8 cellular contexts compared by ENCODE assay signal in genomic region chr15:99755692-99756409, GRCh38. TPM values are rescaled to one million over a fixed set of nuclear protein-coding genes. Genes with fewer than 3 reads are reported as not detected.
A peak's percentile ranks its signal among the peaks of the same experiment; 100 is the strongest.
DNase-seq lines count a peak whose midpoint lies in the region; ATAC-seq lines count a peak whose summit lies in the region.

No MANE protein-coding gene starts in this region.

- no peak overlapping the region for H2BK12ac ChIP-seq in neuronal stem cell (ENCODE audit: low read length)

- H2BK5ac ChIP-seq in neuronal stem cell (ENCODE audit: low read length) = no peak overlapping the region

- H3K4me1 Mint-ChIP-seq in activated CD4-positive, alpha-beta memory T cell treated with anti-CD3 and anti-CD28 coated beads, Interleukin-2, amount 10 ng/mL, durations not matched to agents 7 days and 5 days = no peaks in the 10 kb centered on the region

- ATAC-seq in GM21367 (IDR thresholded peaks at IDR 0.05; ENCODE audit: unreplicated experiment) = peak; percentile 89
- peak; percentile 84 for ATAC-seq in HG03521 (IDR thresholded peaks at IDR 0.05; ENCODE audit: unreplicated experiment)

- no peaks in the 10 kb centered on the region for H3K36me3 ChIP-seq in neuronal stem cell (replicated peaks in 1 of 2; ENCODE audit: control insufficient read depth in 2 of 2, insufficient read depth in 2 of 2, low read length in 2 of 2)

- CTCF ChIA-PET in activated CD4-positive, alpha-beta memory T cell treated with anti-CD3 and anti-CD28 coated beads, Interleukin-2, amount 10 ng/mL, durations not matched to agents 7 days and 5 days (lab: Charles Lee) = interaction anchor here (0.7 to 5.7 kb wide), 23 partner anchors 8 to 652 kb away, joined by 3 to 84 read pairs (median 4); partner anchors contain the start of genes LRRC28, LYSMD4 and SYNM

- H3K4me3 Mint-ChIP-seq in activated CD4-positive, alpha-beta memory T cell treated with anti-CD3 and anti-CD28 coated beads, Interleukin-2, amount 10 ng/mL, durations not matched to agents 7 days and 5 days = no peak overlapping the region

- no CpG with 5 or more reads among the region's 7 CpGs for WGBS in neuronal stem cell (ENCODE audit: extremely low coverage in 2 of 2, insufficient read length in 2 of 2, insufficient replicate concordance in 1 of 2), 2 donors

- peaks cover 3% of the 10 kb centered on the region for H3K27me3 Mint-ChIP-seq in activated CD4-positive, alpha-beta memory T cell treated with anti-CD3 and anti-CD28 coated beads, Interleukin-2, amount 10 ng/mL, durations not matched to agents 7 days and 5 days

- H4K8ac ChIP-seq in neuronal stem cell (ENCODE audit: low read depth, low read length) = no peak overlapping the region

- no peak overlapping the region for H2AK5ac ChIP-seq in neuronal stem cell (ENCODE audit: low read depth, low read length)

- H3K27ac ChIP-seq in neuronal stem cell (replicated peaks; ENCODE audit: low read length) = no peak overlapping the region

- POLR2A ChIA-PET in activated CD4-positive, alpha-beta memory T cell treated with anti-CD3 and anti-CD28 coated beads, Interleukin-2, amount 10 ng/mL, durations not matched to agents 7 days and 5 days (lab: Charles Lee) = no interaction called here

- DNase-seq in ELR (ENCODE audit: low read depth) = peak; percentile 72
- DNase-seq in NCI-H748 treated with DMSO at 0.1 percent for 48 hours (lab: John Stamatoyannopoulos, UW) = peak; percentile 20
- peak; percentile 37 for DNase-seq in activated CD4-positive, alpha-beta memory T cell treated with anti-CD3 and anti-CD28 coated beads, Interleukin-2, amount 10 ng/mL, durations not matched to agents 7 days and 5 days
- DNase-seq in fibroblast of the conjunctiva (ENCODE audit: low read depth) = peak; percentile 55
- peak; percentile 59 for DNase-seq in neuronal stem cell (ENCODE audit: low spot score)
- no peak for DNase-seq in cortex of kidney (lab: John Stamatoyannopoulos, UW)

- H2AFZ ChIP-seq in neuronal stem cell (ENCODE audit: low read length) = no peak overlapping the region

- no peak overlapping the region for H3K23ac ChIP-seq in neuronal stem cell (ENCODE audit: low read depth, low read length, poor library complexity)

- H3K4ac ChIP-seq in neuronal stem cell (ENCODE audit: low read length) = no peak overlapping the region

- no peaks in the 10 kb centered on the region for H3K9me3 Mint-ChIP-seq in activated CD4-positive, alpha-beta memory T cell treated with anti-CD3 and anti-CD28 coated beads, Interleukin-2, amount 10 ng/mL, durations not matched to agents 7 days and 5 days

- H3K79me1 ChIP-seq in neuronal stem cell (ENCODE audit: low read depth, low read length) = no peaks in the 10 kb centered on the region

- H3K4me3 ChIP-seq in neuronal stem cell (ENCODE audit: low read length in 2 of 2) = no peak overlapping the region

- peaks cover 0 to 3% of the 10 kb centered on the region in 2 donors for H3K4me1 ChIP-seq in neuronal stem cell (ENCODE audit: control insufficient read depth in 2 of 2, insufficient read depth in 1 of 2, low read depth in 1 of 2, low read length in 2 of 2)

- no peak overlapping the region for H3K14ac ChIP-seq in neuronal stem cell (ENCODE audit: low read length)

- H3K27ac Mint-ChIP-seq in activated CD4-positive, alpha-beta memory T cell treated with anti-CD3 and anti-CD28 coated beads, Interleukin-2, amount 10 ng/mL, durations not matched to agents 7 days and 5 days = no peak overlapping the region

- no peak overlapping the region for H2BK120ac ChIP-seq in neuronal stem cell (ENCODE audit: low read depth, low read length)

- H3K27me3 ChIP-seq in neuronal stem cell (ENCODE audit: control insufficient read depth in 3 of 3, insufficient read depth in 3 of 3, low read depth in 1 of 3, low read length in 3 of 3) = peaks cover 0 to 10% (median 0%) of the 10 kb centered on the region in 3 experiments

- no peak overlapping the region for H2BK15ac ChIP-seq in neuronal stem cell (ENCODE audit: low read length)

- H3K9me3 ChIP-seq in neuronal stem cell (replicated peaks in 1 of 2; ENCODE audit: control insufficient read depth in 2 of 2, insufficient read depth in 1 of 2, low read depth in 1 of 2, low read length in 2 of 2) = no peaks in the 10 kb centered on the region

- H3K36me3 Mint-ChIP-seq in activated CD4-positive, alpha-beta memory T cell treated with anti-CD3 and anti-CD28 coated beads, Interleukin-2, amount 10 ng/mL, durations not matched to agents 7 days and 5 days (ENCODE audit: low read depth) = no peaks in the 10 kb centered on the region

- no peak overlapping the region for H4K91ac ChIP-seq in neuronal stem cell (ENCODE audit: low read depth, low read length, poor library complexity)

- no peak overlapping the region for H3K9ac ChIP-seq in neuronal stem cell (ENCODE audit: low read depth, low read length, poor library complexity)

- no peak overlapping the region for H3K4me2 ChIP-seq in neuronal stem cell (ENCODE audit: insufficient read depth, low read length, poor library complexity, severe bottlenecking)

- H3K18ac ChIP-seq in neuronal stem cell (ENCODE audit: low read length) = peak overlapping the region; percentile 82

RNA-seq across cellular contexts. Expression of gene LYSMD4, which starts 22.6 kb away (rescaled TPM):
- total RNA-seq in activated CD4-positive, alpha-beta memory T cell treated with anti-CD3 and anti-CD28 coated beads, Interleukin-2, amount 10 ng/mL, durations not matched to agents 7 days and 5 days = 10 to 100 TPM; 10.7 to 10.9 TPM
- 7.9 TPM for polyA plus RNA-seq in neuronal stem cell (2013, experiment 1 of 2)
- polyA plus RNA-seq in neuronal stem cell (2013, experiment 2 of 2) = 7.6 TPM
